In genomic region chr2:69386789-69387734, GRCh38 we compare ENCODE assay signal across 8 cellular contexts. TPM values are rescaled to one million over a fixed set of nuclear protein-coding genes. Genes with fewer than 3 reads are reported as not detected.
DNase-seq lines count a peak whose midpoint lies in the region; TF ChIP-seq lines count a peak whose summit lies in the region.

Gene GFPT1, minus strand, starts transcription at chr2:69387227. Its CDS starts 156 bp downstream, at chr2:69387071.

- H3K9me3 Mint-ChIP-seq in neural crest cell, result no peaks in the 10 kb centered on the region

- intact Hi-C loops in stomach (cut with DNase I; ENCODE audit: low total_unique reads), result no loop called here

- DNase-seq in ELR (ENCODE audit: low read depth) (peak; percentile 94), HAP-1 (ENCODE audit: low spot score in 2 of 2) (peak; percentile 85 to 95), MM.1S (peak; percentile 93), SIG-M5 (lab: John Stamatoyannopoulos, UW) (peak; percentile 42), activated gamma-delta T cell (lab: John Stamatoyannopoulos, UW) (peak; percentile 86), fibroblast of the conjunctiva (ENCODE audit: low read depth) (peak; percentile 88), neural crest cell (ENCODE audit: low read depth, low spot score) (peak; percentile 89), stomach (peak; percentile 98)

- no peaks in the 10 kb centered on the region for H3K9me2 ChIP-seq in MM.1S (replicated peaks; ENCODE audit: insufficient read depth, low read length)

- peaks cover 50% of the 10 kb centered on the region for H3K79me2 ChIP-seq in MM.1S (ENCODE audit: low read length)

- H3K27me3 Mint-ChIP-seq in neural crest cell (ENCODE audit: low read depth), result no peaks in the 10 kb centered on the region

- H2AFZ ChIP-seq in MM.1S (ENCODE audit: low read length), result peak within 1 kb of the TSS; percentile 84

- H3K4me1 ChIP-seq in HAP-1, result peaks cover 27% of the 10 kb centered on the region
- peaks cover 24% of the 10 kb centered on the region for H3K4me1 ChIP-seq in MM.1S (ENCODE audit: low read length)
- peaks cover 16 to 55% (median 42%) of the 10 kb centered on the region in 4 donors for H3K4me1 ChIP-seq in stomach

- H3K9ac ChIP-seq in MM.1S (ENCODE audit: low read length), result peak within 1 kb of the TSS; percentile 76

- no peaks in the 10 kb centered on the region for H3K9me3 ChIP-seq in HAP-1
- no peaks in the 10 kb centered on the region for H3K9me3 ChIP-seq in MM.1S (replicated peaks; ENCODE audit: insufficient read depth, low read length)
- H3K9me3 ChIP-seq in stomach, result no peaks in the 10 kb centered on the region

- H3K36me3 Mint-ChIP-seq in neural crest cell (ENCODE audit: low read depth), result no peaks in the 10 kb centered on the region

- peak within 1 kb of the TSS; percentile 87 for H3K4me2 ChIP-seq in MM.1S (ENCODE audit: low read depth, low read length)

- TF ChIP-seq CTCF in MM.1S (IDR thresholded peaks at IDR 0.05; ENCODE audit: low read length) (no peak), neural crest cell (conservative IDR thresholded peaks at IDR 0.05) (no peak), stomach (IDR thresholded peaks at IDR 0.05) (no peak)

- H3K4me3 ChIP-seq in HAP-1 (peak within 1 kb of the TSS; percentile 90), MM.1S (ENCODE audit: low read length) (peak within 1 kb of the TSS; percentile 92), stomach (peak within 1 kb of the TSS; percentile 71 to 86 (median 77))

- peaks cover 42% of the 10 kb centered on the region for H3K4me1 Mint-ChIP-seq in neural crest cell

- peak in 1 of 4 donors; percentile 48 for TF ChIP-seq POLR2A in stomach (IDR thresholded peaks at IDR 0.05)

- in situ Hi-C loops in HAP-1 (cut with MboI; ENCODE audit: low sequenced_read_pairs), result no loop called here

- 0 to 1% (median 1%) methylated on average over 69 to 97 of the region's 97 CpGs for WGBS in stomach, 5 donors

- peaks cover 28% of the 10 kb centered on the region for H3F3A ChIP-seq in MM.1S (ENCODE audit: insufficient read depth, low read length)

- no peak for TF ChIP-seq EP300 in stomach (IDR thresholded peaks at IDR 0.05)

- no peaks in the 10 kb centered on the region for H3K27me3 ChIP-seq in HAP-1 (ENCODE audit: low read depth)
- no peaks in the 10 kb centered on the region for H3K27me3 ChIP-seq in MM.1S (replicated peaks; ENCODE audit: insufficient read depth, low read length)
- H3K27me3 ChIP-seq in stomach, result no peaks in the 10 kb centered on the region

- H4K20me1 ChIP-seq in MM.1S (ENCODE audit: insufficient read depth, low read length), result peaks cover 8% of the 10 kb centered on the region; the same call in 1 of the 2 replicates

- H3K27ac ChIP-seq in MM.1S (ENCODE audit: low read length) (peak within 1 kb of the TSS; percentile 55; the same call in 1 of the 2 replicates), stomach (peak within 1 kb of the TSS; percentile 90 to 98 (median 93))

- peak within 1 kb of the TSS; percentile 93 for H3K4me3 Mint-ChIP-seq in neural crest cell

- peaks cover 7% of the 10 kb centered on the region for H3K36me3 ChIP-seq in HAP-1 (replicated peaks)
- no peaks in the 10 kb centered on the region for H3K36me3 ChIP-seq in MM.1S (replicated peaks; ENCODE audit: insufficient read depth, low read length)
- no peaks in the 10 kb centered on the region for H3K36me3 ChIP-seq in stomach

- peak within 1 kb of the TSS; percentile 95 for H3K27ac Mint-ChIP-seq in neural crest cell (ENCODE audit: unreplicated experiment)

RNA-seq across cellular contexts. Expression of gene GFPT1, which starts in this region (rescaled TPM):
- total RNA-seq in neural crest cell (30.0 and 35.2 TPM in 2 replicates), stomach (100 to 1,000 TPM in 1 of 5 donors, 10 to 100 TPM in 3, 1 to 10 TPM in 1; 4.1 to 107 (median 45.8) TPM)
- 10 to 100 TPM in 2 of 3 donors, 1 to 10 TPM in 1; 6.8 to 19.7 (median 13.6) TPM for polyA plus RNA-seq in stomach

Comparison
In these comparisons a context has a peak if more than half of its experiments do, and no peak if none do; other contexts are left out.
1. Peak in every context shown above with its lines: DNase-seq, H3K4me3 ChIP-seq and H3K27ac ChIP-seq.
2. DNase-seq: peak in every context shown above with its lines; median percentile 98 in stomach; 94 in ELR; 93 in MM.1S; 90 in HAP-1; 89 in neural crest cell; 88 in fibroblast of the conjunctiva; 86 in activated gamma-delta T cell; 42 in SIG-M5.